8 cellular contexts compared by ENCODE assay signal in genomic region chr12:40907115-40907521, GRCh38.
A peak's percentile ranks its signal among the peaks of the same experiment; 100 is the strongest.
DNase-seq lines count a peak whose midpoint lies in the region; ATAC-seq and TF ChIP-seq lines count a peak whose summit lies in the region.

No MANE protein-coding gene starts in this region.

- DNase-seq in GM13976 (ENCODE audit: low spot score) (peak; percentile 28), epithelial cell of esophagus (ENCODE audit: low read depth) (peak; percentile 86), Kasumi-1 (lab: John Stamatoyannopoulos, UW) (no peak), HuH-7.5 (ENCODE audit: low spot score) (no peak), NCI-H146 (lab: John Stamatoyannopoulos, UW) (no peak)
- DNase-seq in activated effector memory CD4-positive, alpha-beta T cell treated with Interleukin-2 at 50 U/mL for 16 hours = no peak

- TF ChIP-seq CTCF in GM13976 (IDR thresholded peaks at IDR 0.05; ENCODE audit: borderline replicate concordance, control extremely low read depth, extremely low read depth, insufficient read depth, missing control alignments) = no peak
- TF ChIP-seq CTCF in epithelial cell of esophagus (IDR thresholded peaks at IDR 0.05; ENCODE audit: insufficient read depth, low read depth, low read length, missing control alignments) = no peak

- no peak overlapping the region for H3K4me3 ChIP-seq in epithelial cell of esophagus (ENCODE audit: low read length)

- ATAC-seq in GM21423 (IDR thresholded peaks at IDR 0.05; ENCODE audit: unreplicated experiment) (peak; percentile 86), HG03442 (IDR thresholded peaks at IDR 0.05; ENCODE audit: unreplicated experiment) (peak; percentile 98)

- in situ Hi-C loops in GM13976 (cut with MboI; ENCODE audit: low sequenced_read_pairs, unreplicated experiment) = loop anchor here (25.0 kb wide), 1 partner anchor 570 kb away; no protein-coding TSS in a partner anchor

Comparison
In these comparisons a context has a peak if more than half of its experiments do, and no peak if none do; other contexts are left out.
1. DNase-seq: peak in GM13976 (single experiment) and epithelial cell of esophagus (single experiment); none in Kasumi-1 (0 of 2), HuH-7.5 (single experiment), NCI-H146 (single experiment) and activated effector memory CD4-positive, alpha-beta T cell treated with Interleukin-2 at 50 U/mL for 16 hours (single experiment).